ENCODE assay signal across 8 cellular contexts in genomic region chr6:26312096-26312463, GRCh38. TPM values are rescaled to one million over a fixed set of nuclear protein-coding genes. Genes with fewer than 3 reads are reported as not detected.
DNase-seq lines count a peak whose midpoint lies in the region; ATAC-seq and TF ChIP-seq lines count a peak whose summit lies in the region.

No MANE protein-coding gene starts in this region.

- no peak for DNase-seq in activated CD8-positive, alpha-beta memory T cell treated with anti-CD3 and anti-CD28 coated beads, Interleukin-2, amount 10 ng/mL, durations not matched to agents 7 days and 5 days
- no peak for DNase-seq in activated CD8-positive, alpha-beta memory T cell treated with anti-CD3 and anti-CD28 coated beads, Interleukin-2, amount 50 U/mL, for 48 hours
- DNase-seq in WERI-Rb-1 (no peak), right cardiac atrium (no peak), stomach (no peak), HK-2 (ENCODE audit: unreplicated experiment) (no peak), AG08395 (ENCODE audit: low spot score) (no peak), NCI-H187 (lab: John Stamatoyannopoulos, UW) (no peak)

- no peaks in the 10 kb centered on the region for H3K36me3 Mint-ChIP-seq in activated CD8-positive, alpha-beta memory T cell treated with anti-CD3 and anti-CD28 coated beads, Interleukin-2, amount 10 ng/mL, durations not matched to agents 7 days and 5 days

- intact Hi-C loops in right cardiac atrium (cut with DNase I): loop anchor here in 1 of 4 donors (10.0 kb wide), 1 partner anchor 243 kb away; no protein-coding TSS in a partner anchor
- intact Hi-C loops in stomach (cut with DNase I; ENCODE audit: low total_unique reads): no loop called here

- H3K4me3 ChIP-seq in WERI-Rb-1 (ENCODE audit: low read depth, low read length) (peak overlapping the region; percentile 89), right cardiac atrium (ENCODE audit: low read length) (peak overlapping the region; percentile 87), stomach (peak overlapping the region; percentile 21 to 48 (median 44))

- CTCF ChIA-PET in activated CD8-positive, alpha-beta memory T cell treated with anti-CD3 and anti-CD28 coated beads, Interleukin-2, amount 10 ng/mL, durations not matched to agents 7 days and 5 days (lab: Charles Lee): interaction anchor here (1.0 kb wide), 1 partner anchor 26 kb away, joined by 3 read pairs; a partner anchor contains a TSS

- no peak for TF ChIP-seq CTCF in WERI-Rb-1 (IDR thresholded peaks at IDR 0.05; ENCODE audit: low read depth, low read length)
- no peak for TF ChIP-seq CTCF in stomach (IDR thresholded peaks at IDR 0.05)

- H3K27ac Mint-ChIP-seq in activated CD8-positive, alpha-beta memory T cell treated with anti-CD3 and anti-CD28 coated beads, Interleukin-2, amount 10 ng/mL, durations not matched to agents 7 days and 5 days: peak overlapping the region; percentile 85

- no peak for ATAC-seq in activated CD8-positive, alpha-beta memory T cell treated with anti-CD3 and anti-CD28 coated beads, Interleukin-2, amount 10 ng/mL, durations not matched to agents 7 days and 5 days
- ATAC-seq in right cardiac atrium: no peak

- H3K27me3 Mint-ChIP-seq in activated CD8-positive, alpha-beta memory T cell treated with anti-CD3 and anti-CD28 coated beads, Interleukin-2, amount 10 ng/mL, durations not matched to agents 7 days and 5 days: no peaks in the 10 kb centered on the region

- TF ChIP-seq POLR2A in stomach (IDR thresholded peaks at IDR 0.05): no peak

- TF ChIP-seq EP300 in stomach (IDR thresholded peaks at IDR 0.05): no peak

- no peaks in the 10 kb centered on the region for H3K36me3 ChIP-seq in WERI-Rb-1
- H3K36me3 ChIP-seq in stomach: no peaks in the 10 kb centered on the region

- WGBS in right cardiac atrium: 2% methylated on average over 6 of the region's 6 CpGs
- whole genome bisulfite sequencing in stomach, 5 donors: 5 to 9% (median 6%) methylated on average over 6 of the region's 6 CpGs

- H3K9me3 ChIP-seq in WERI-Rb-1 (ENCODE audit: severe bottlenecking) (no peaks in the 10 kb centered on the region), right cardiac atrium (ENCODE audit: control insufficient read depth, low read length) (no peaks in the 10 kb centered on the region), stomach (no peaks in the 10 kb centered on the region)

- H3K27ac ChIP-seq in WERI-Rb-1 (no peak overlapping the region), right cardiac atrium (ENCODE audit: low read length) (no peak overlapping the region), stomach (peak overlapping the region in 4 of 5 donors; percentile 2 to 73 (median 60))

- H3K4me1 ChIP-seq in right cardiac atrium (ENCODE audit: control insufficient read depth, insufficient read depth, low read length) (peaks cover 2% of the 10 kb centered on the region), stomach (peaks cover 4 to 34% (median 24%) of the 10 kb centered on the region in 4 donors)

- H3K27me3 ChIP-seq in WERI-Rb-1 (ENCODE audit: insufficient read depth, low read depth, severe bottlenecking) (no peaks in the 10 kb centered on the region), right cardiac atrium (ENCODE audit: control insufficient read depth, insufficient read depth) (no peaks in the 10 kb centered on the region), stomach (peaks cover 0 to 3% (median 0%) of the 10 kb centered on the region in 3 donors)

- H3K9me3 Mint-ChIP-seq in activated CD8-positive, alpha-beta memory T cell treated with anti-CD3 and anti-CD28 coated beads, Interleukin-2, amount 10 ng/mL, durations not matched to agents 7 days and 5 days (ENCODE audit: low read depth): no peaks in the 10 kb centered on the region

- H3K4me3 Mint-ChIP-seq in activated CD8-positive, alpha-beta memory T cell treated with anti-CD3 and anti-CD28 coated beads, Interleukin-2, amount 10 ng/mL, durations not matched to agents 7 days and 5 days: peak overlapping the region; percentile 82

- H3K4me1 Mint-ChIP-seq in activated CD8-positive, alpha-beta memory T cell treated with anti-CD3 and anti-CD28 coated beads, Interleukin-2, amount 10 ng/mL, durations not matched to agents 7 days and 5 days: peaks cover 54% of the 10 kb centered on the region

RNA-seq across cellular contexts. Expression of gene BTN3A2, which starts 52.9 kb away (rescaled TPM):
- 10 to 100 TPM; 57.4 to 60.1 TPM for total RNA-seq in activated CD8-positive, alpha-beta memory T cell treated with anti-CD3 and anti-CD28 coated beads, Interleukin-2, amount 10 ng/mL, durations not matched to agents 7 days and 5 days
- 10 to 100 TPM in 3 of 4 donors, 1 to 10 TPM in 1; 7.2 to 24.3 (median 14.2) TPM for total RNA-seq in right cardiac atrium
- 7.8 TPM for polyA plus RNA-seq in right cardiac atrium
- 10 to 100 TPM in 4 of 5 donors, 1 to 10 TPM in 1; 4.0 to 60.1 (median 14.2) TPM for total RNA-seq in stomach
- polyA plus RNA-seq in stomach: 10 to 100 TPM in 2 of 3 donors, 1 to 10 TPM in 1; 9.3 to 17.1 (median 12.5) TPM

Comparison
In these comparisons a context has a peak if more than half of its experiments do, and no peak if none do; other contexts are left out.
1. H3K27ac ChIP-seq: peak in stomach (4 of 5); none in WERI-Rb-1 (single experiment) and right cardiac atrium (single experiment).
2. Peak in every context shown above with its lines, with median percentiles within 50 percentile points of each other: H3K4me3 ChIP-seq.